13 cellular contexts compared by ENCODE assay signal in genomic region chr17:67558740-67559380, GRCh38.
DNase-seq lines count a peak whose midpoint lies in the region; ATAC-seq and TF ChIP-seq lines count a peak whose summit lies in the region.
"Had no signal": no experiment of that assay in that cellular context is flagged by ENCODE, and none has a peak within 500 bp of the region (broad histone marks: within the 10 kb centered on the region; RNA-seq: fewer than 3 reads in every experiment).

No MANE protein-coding gene starts in this region.

- no peaks in the 10 kb centered on the region for H4K20me1 ChIP-seq in smooth muscle cell (ENCODE audit: low read depth)

- peak; percentile 84 for ATAC-seq in Right ventricle myocardium inferior
- no peak for ATAC-seq in GM21717 (IDR thresholded peaks at IDR 0.05; ENCODE audit: unreplicated experiment)

- peak overlapping the region; percentile 85 for H3K9ac ChIP-seq in smooth muscle cell (ENCODE audit: low read depth)

- intact Hi-C loops in Right ventricle myocardium inferior (cut with DNase I): loop anchor here (5.0 kb wide), 2 partner anchors 37 to 43 kb away; no protein-coding TSS in a partner anchor
- intact Hi-C loops in adrenal gland (cut with DNase I): no loop called here

- no peak overlapping the region for H2AFZ ChIP-seq in smooth muscle cell (ENCODE audit: low read depth)

- H3K4me1 ChIP-seq in right atrium auricular region (peaks cover 0 to 7% of the 10 kb centered on the region in 2 donors), adrenal gland (replicated peaks in 1 of 2) (peaks cover 19% of the 10 kb centered on the region in 2 donors), cardiac muscle cell (ENCODE audit: low read depth) (peaks cover 22% of the 10 kb centered on the region), smooth muscle cell (ENCODE audit: low read depth) (peaks cover 7% of the 10 kb centered on the region)

- no peaks in the 10 kb centered on the region for H3K9me3 ChIP-seq in right atrium auricular region
- H3K9me3 ChIP-seq in adrenal gland (replicated peaks in 1 of 3): no peaks in the 10 kb centered on the region
- no peaks in the 10 kb centered on the region for H3K9me3 ChIP-seq in cardiac muscle cell (ENCODE audit: low read depth)
- no peaks in the 10 kb centered on the region for H3K9me3 ChIP-seq in smooth muscle cell (replicated peaks; ENCODE audit: low read depth)

- H3K27ac ChIP-seq in right atrium auricular region (no peak overlapping the region), adrenal gland (peak overlapping the region; percentile 43 to 73 (median 69)), cardiac muscle cell (peak overlapping the region; percentile 23), smooth muscle cell (ENCODE audit: low read depth) (peak overlapping the region; percentile 98)

- H3K36me3 ChIP-seq in right atrium auricular region (no peaks in the 10 kb centered on the region), adrenal gland (replicated peaks in 1 of 2) (no peaks in the 10 kb centered on the region), cardiac muscle cell (no peaks in the 10 kb centered on the region), smooth muscle cell (ENCODE audit: low read depth) (no peaks in the 10 kb centered on the region)

- no peaks in the 10 kb centered on the region for H3K27me3 ChIP-seq in right atrium auricular region
- H3K27me3 ChIP-seq in adrenal gland: no peaks in the 10 kb centered on the region
- H3K27me3 ChIP-seq in cardiac muscle cell: no peaks in the 10 kb centered on the region
- H3K27me3 ChIP-seq in smooth muscle cell (ENCODE audit: low read depth): no peaks in the 10 kb centered on the region

- no peak for TF ChIP-seq CTCF in right atrium auricular region (IDR thresholded peaks at IDR 0.05)
- no peak for TF ChIP-seq CTCF in adrenal gland (IDR thresholded peaks at IDR 0.05)
- TF ChIP-seq CTCF in cardiac muscle cell (IDR thresholded peaks at IDR 0.05; ENCODE audit: low read depth, low read length): no peak
- TF ChIP-seq CTCF in smooth muscle cell (IDR thresholded peaks at IDR 0.05; ENCODE audit: borderline replicate concordance, insufficient read depth, poor library complexity, severe bottlenecking): no peak

- peak overlapping the region; percentile 41 for H3K4me2 ChIP-seq in smooth muscle cell

- H3K79me2 ChIP-seq in smooth muscle cell (ENCODE audit: low read depth): no peaks in the 10 kb centered on the region

- peak in 1 of 2 donors; percentile 25 for TF ChIP-seq POLR2A in adrenal gland (IDR thresholded peaks at IDR 0.05)

- DNase-seq in Right ventricle myocardium inferior (ENCODE audit: missing footprints): no peak
- no peak for DNase-seq in right atrium auricular region (ENCODE audit: low spot score)
- DNase-seq in adrenal gland: peak in 6 of 7 donors; percentile 67 to 85 (median 78)
- peak; percentile 31 to 43 for DNase-seq in cardiac muscle cell (ENCODE audit: low read depth in 1 of 2, low spot score in 1 of 2)
- no peak for DNase-seq in smooth muscle cell (lab: John Stamatoyannopoulos, UW; ENCODE audit: unreplicated experiment)
- DNase-seq in NCI-H146 (lab: John Stamatoyannopoulos, UW): no peak
- no peak for DNase-seq in pons (ENCODE audit: low spot score)
- DNase-seq: activated CD4-positive, alpha-beta T cell treated with anti-CD3 and anti-CD28 coated beads for 1 hour; activated effector memory CD4-positive, alpha-beta T cell treated with anti-CD3 and anti-CD28 coated beads, Interleukin-2, amount 50 U/mL, for 16 hours; DMS79; stimulated activated CD4-positive, alpha-beta T cell treated with anti-CD3 and anti-CD28 coated beads, Interleukin-4, amount 100 ng/mL, for 4 hours; stimulated activated naive CD4-positive, alpha-beta T cell treated with Interleukin-2 at 50 U/mL for 16 hours had no signal

- H3K4me3 ChIP-seq in right atrium auricular region (no peak overlapping the region), adrenal gland (no peak overlapping the region), cardiac muscle cell (no peak overlapping the region), smooth muscle cell (no peak overlapping the region)

- peaks cover 7% of the 10 kb centered on the region for H3F3A ChIP-seq in smooth muscle cell (ENCODE audit: low read depth)

- 44 to 57% (median 50%) methylated on average over 5 of the region's 5 CpGs for WGBS in adrenal gland, 4 donors
- 77% methylated on average over 5 of the region's 5 CpGs for WGBS in smooth muscle cell (ENCODE audit: low lambda C conversion rate)

Comparison
In these comparisons a context has a peak if more than half of its experiments do, and no peak if none do; other contexts are left out.
1. DNase-seq: peak in adrenal gland (6 of 7) and cardiac muscle cell (2 of 2); none in Right ventricle myocardium inferior (single experiment), right atrium auricular region (single experiment), smooth muscle cell (single experiment), NCI-H146 (single experiment) and pons (single experiment).
2. H3K27ac ChIP-seq: peak in adrenal gland (5 of 5), cardiac muscle cell (single experiment) and smooth muscle cell (single experiment); none in right atrium auricular region (0 of 2).